8 cellular contexts compared by ENCODE assay signal in genomic region chr20:46681032-46681854, GRCh38. TPM values are rescaled to one million over a fixed set of nuclear protein-coding genes. Genes with fewer than 3 reads are reported as not detected.
A peak's percentile ranks its signal among the peaks of the same experiment; 100 is the strongest.
DNase-seq lines count a peak whose midpoint lies in the region; ATAC-seq and TF ChIP-seq lines count a peak whose summit lies in the region.

No MANE protein-coding gene starts in this region.

- no peak for DNase-seq in Right ventricle myocardium superior
- DNase-seq in cardiac septum (ENCODE audit: low spot score): no peak
- peak; percentile 81 for DNase-seq in NCI-H2196 (lab: John Stamatoyannopoulos, UW; ENCODE audit: unreplicated experiment)
- peak; percentile 36 for DNase-seq in activated CD4-positive, alpha-beta T cell treated with anti-CD3 and anti-CD28 coated beads for 1 hour
- DNase-seq in cerebellar cortex (ENCODE audit: low spot score): peak; percentile 82
- no peak for DNase-seq in lower lobe of right lung
- DNase-seq in stimulated activated CD8-positive, alpha-beta memory T cell treated with anti-CD3 and anti-CD28 coated beads, Interleukin-15, amount 100 ng/mL, for 24 hours (ENCODE audit: low read depth): peak; percentile 32

- H3K4me3 ChIP-seq in lower lobe of right lung: no peak overlapping the region

- TF ChIP-seq POLR2A in GM18505 (IDR thresholded peaks at IDR 0.05; ENCODE audit: borderline replicate concordance, extremely low read depth, insufficient read depth, insufficient read length): no peak

- peak; percentile 73 for TF ChIP-seq CTCF in lower lobe of right lung (IDR thresholded peaks at IDR 0.05)

- H3K36me3 ChIP-seq in lower lobe of right lung: peaks cover 22% of the 10 kb centered on the region

- H3K27me3 ChIP-seq in lower lobe of right lung (ENCODE audit: low read depth): no peaks in the 10 kb centered on the region

- ATAC-seq in Right ventricle myocardium superior (ENCODE audit: poor library complexity) (peak; percentile 55), lower lobe of right lung (peak; percentile 40 to 52), GM18505 (IDR thresholded peaks at IDR 0.05; ENCODE audit: unreplicated experiment) (no peak)

- intact Hi-C loops in Right ventricle myocardium superior (cut with DNase I): loop anchor here (10.0 kb wide), 1 partner anchor 126 kb away; the partner anchor contains the start of gene OCSTAMP
- intact Hi-C loops in cardiac septum (cut with DNase I): loop anchor here (2.0 kb wide), 1 partner anchor 160 kb away; no protein-coding TSS in a partner anchor
- intact Hi-C loops in lower lobe of right lung (cut with DNase I): no loop called here

- no peaks in the 10 kb centered on the region for H3K9me3 ChIP-seq in lower lobe of right lung

- peaks cover 37% of the 10 kb centered on the region for H3K4me1 ChIP-seq in lower lobe of right lung

- no peak overlapping the region for H3K27ac ChIP-seq in lower lobe of right lung

RNA-seq across cellular contexts. Expression of gene TP53RK, which starts 8.0 kb away (rescaled TPM):
- 5.0 TPM for total RNA-seq in Right ventricle myocardium superior
- total RNA-seq in cardiac septum: 6.4 TPM
- 11.9 TPM for total RNA-seq in lower lobe of right lung

RNA-seq across cellular contexts. Expression of gene SLC2A10, which starts 28.2 kb away (rescaled TPM):
- total RNA-seq in Right ventricle myocardium superior (2.6 TPM), cardiac septum (2.7 TPM), lower lobe of right lung (11.5 TPM)

RNA-seq across cellular contexts. Expression of gene SLC13A3, which starts 30.0 kb away (rescaled TPM):
- total RNA-seq in Right ventricle myocardium superior (0.30 TPM), cardiac septum (0.57 TPM), lower lobe of right lung (2.0 TPM)

Comparison
In these comparisons a context has a peak if more than half of its experiments do, and no peak if none do; other contexts are left out.
1. DNase-seq: peak in NCI-H2196 (single experiment), activated CD4-positive, alpha-beta T cell treated with anti-CD3 and anti-CD28 coated beads for 1 hour (single experiment), cerebellar cortex (single experiment) and stimulated activated CD8-positive, alpha-beta memory T cell treated with anti-CD3 and anti-CD28 coated beads, Interleukin-15, amount 100 ng/mL, for 24 hours (single experiment); none in Right ventricle myocardium superior (single experiment), cardiac septum (single experiment) and lower lobe of right lung (single experiment).